15 cellular contexts compared by ENCODE assay signal in genomic region chr9:137535120-137535428, GRCh38. TPM values are rescaled to one million over a fixed set of nuclear protein-coding genes. Genes with fewer than 3 reads are reported as not detected.
DNase-seq lines count a peak whose midpoint lies in the region; ATAC-seq and TF ChIP-seq lines count a peak whose summit lies in the region.
"Had no signal": no experiment of that assay in that cellular context is flagged by ENCODE, and none has a peak within 500 bp of the region (broad histone marks: within the 10 kb centered on the region; RNA-seq: fewer than 3 reads in every experiment).

No MANE protein-coding gene starts in this region.

- no peak for DNase-seq in activated CD4-positive, alpha-beta T cell treated with anti-CD3 and anti-CD28 coated beads for 36 hours
- no peak for DNase-seq in activated CD4-positive, alpha-beta T cell treated with anti-CD3 and anti-CD28 coated beads for 4 hours
- DNase-seq in MM.1S: no peak
- DNase-seq in activated naive CD8-positive, alpha-beta T cell treated with anti-CD3 and anti-CD28 coated beads, Interleukin-2, amount 50 U/mL, for 24 hours: no peak
- no peak for DNase-seq in prostate gland (ENCODE audit: low spot score)
- no peak for DNase-seq in CD8-positive, alpha-beta memory T cell
- DNase-seq in DMS 273 treated with DMSO at 0.1 percent for 48 hours (lab: John Stamatoyannopoulos, UW): no peak
- DNase-seq: activated CD4-positive, alpha-beta T cell treated with anti-CD3 and anti-CD28 coated beads, Interleukin-2, amount 50 U/mL, for 1 hour; activated naive CD4-positive, alpha-beta T cell treated with anti-CD3 and anti-CD28 coated beads, Interleukin-2, amount 50 U/mL, for 16 hours; NCI-H1694; NK-92 treated with Interleukin-12 subunit alpha and Interleukin-12 subunit beta, amount 100 ng/mL, for 24 hours; stimulated activated CD4-positive, alpha-beta T cell treated with anti-CD3 and anti-CD28 coated beads, Interleukin-12 subunit alpha, Interleukin-12 subunit beta, amount 100 ng/mL, for 4 hours; tibial artery had no signal

- no peak overlapping the region for H3K4me3 Mint-ChIP-seq in activated CD4-positive, alpha-beta T cell treated with anti-CD3 and anti-CD28 coated beads for 36 hours
- no peak overlapping the region for H3K4me3 Mint-ChIP-seq in activated naive CD8-positive, alpha-beta T cell treated with anti-CD3 and anti-CD28 coated beads, Interleukin-2, amount 50 U/mL, for 24 hours
- no peak overlapping the region for H3K4me3 Mint-ChIP-seq in CD8-positive, alpha-beta memory T cell

- H3K27ac Mint-ChIP-seq in activated CD4-positive, alpha-beta T cell treated with anti-CD3 and anti-CD28 coated beads for 36 hours: peak overlapping the region; percentile 73
- H3K27ac Mint-ChIP-seq in activated naive CD8-positive, alpha-beta T cell treated with anti-CD3 and anti-CD28 coated beads, Interleukin-2, amount 50 U/mL, for 24 hours: peak overlapping the region; percentile 67
- peak overlapping the region in 1 of 8 donors; percentile 3 for H3K27ac Mint-ChIP-seq in CD8-positive, alpha-beta memory T cell

- TF ChIP-seq CTCF in MM.1S (IDR thresholded peaks at IDR 0.05; ENCODE audit: low read length) (no peak), prostate gland (IDR thresholded peaks at IDR 0.05) (no peak)

- TF ChIP-seq POLR2A in prostate gland (IDR thresholded peaks at IDR 0.05): no peak

- no peak overlapping the region for H3K4me3 ChIP-seq in MM.1S (ENCODE audit: low read length)
- H3K4me3 ChIP-seq in prostate gland: no peak overlapping the region
- H3K4me3 ChIP-seq in CD8-positive, alpha-beta memory T cell (ENCODE audit: low read length): no peak overlapping the region
- H3K4me3 ChIP-seq: tibial artery had no signal

- intact Hi-C loops in activated CD4-positive, alpha-beta T cell treated with anti-CD3 and anti-CD28 coated beads for 36 hours (cut with DNase I, micrococcal nuclease): loop anchor here in 1 of 2 experiments (2.0 kb wide), 2 partner anchors 16 to 44 kb away; partner anchors contain the start of genes DPH7, MRPL41 and PNPLA7
- intact Hi-C loops in prostate gland (cut with DNase I): no loop called here

- H3K4me1 ChIP-seq in MM.1S (ENCODE audit: low read length) (peaks cover 9% of the 10 kb centered on the region; the same call in 1 of the 2 replicates), prostate gland (replicated peaks) (peaks cover 4% of the 10 kb centered on the region)
- H3K4me1 ChIP-seq in CD8-positive, alpha-beta memory T cell (ENCODE audit: insufficient read depth, low read length): peaks cover 14% of the 10 kb centered on the region

- peaks cover 7% of the 10 kb centered on the region for H3K9me3 Mint-ChIP-seq in activated CD4-positive, alpha-beta T cell treated with anti-CD3 and anti-CD28 coated beads for 36 hours (ENCODE audit: low read depth)
- peaks cover 8% of the 10 kb centered on the region for H3K9me3 Mint-ChIP-seq in activated naive CD8-positive, alpha-beta T cell treated with anti-CD3 and anti-CD28 coated beads, Interleukin-2, amount 50 U/mL, for 24 hours
- H3K9me3 Mint-ChIP-seq in CD8-positive, alpha-beta memory T cell: peaks cover 0 to 5% (median 0%) of the 10 kb centered on the region in 5 donors

- H3K9me3 ChIP-seq in MM.1S (replicated peaks; ENCODE audit: insufficient read depth, low read length) (no peaks in the 10 kb centered on the region), prostate gland (no peaks in the 10 kb centered on the region)
- H3K9me3 ChIP-seq in CD8-positive, alpha-beta memory T cell (ENCODE audit: low read length): no peaks in the 10 kb centered on the region
- H3K9me3 ChIP-seq: neutrophil, tibial artery had no signal

- peaks cover 26% of the 10 kb centered on the region for H3K4me1 Mint-ChIP-seq in activated CD4-positive, alpha-beta T cell treated with anti-CD3 and anti-CD28 coated beads for 36 hours
- peaks cover 28% of the 10 kb centered on the region for H3K4me1 Mint-ChIP-seq in activated naive CD8-positive, alpha-beta T cell treated with anti-CD3 and anti-CD28 coated beads, Interleukin-2, amount 50 U/mL, for 24 hours
- peaks cover 22 to 30% (median 26%) of the 10 kb centered on the region in 3 donors for H3K4me1 Mint-ChIP-seq in CD8-positive, alpha-beta memory T cell

- H3K36me3 ChIP-seq in MM.1S (replicated peaks; ENCODE audit: insufficient read depth, low read length): no peaks in the 10 kb centered on the region
- H3K36me3 ChIP-seq in prostate gland: no peaks in the 10 kb centered on the region
- H3K36me3 ChIP-seq in CD8-positive, alpha-beta memory T cell (ENCODE audit: insufficient read depth, low read length): no peaks in the 10 kb centered on the region
- H3K36me3 ChIP-seq: neutrophil had no signal

- no peaks in the 10 kb centered on the region for H3K27me3 Mint-ChIP-seq in activated CD4-positive, alpha-beta T cell treated with anti-CD3 and anti-CD28 coated beads for 36 hours
- H3K27me3 Mint-ChIP-seq in activated naive CD8-positive, alpha-beta T cell treated with anti-CD3 and anti-CD28 coated beads, Interleukin-2, amount 50 U/mL, for 24 hours: no peaks in the 10 kb centered on the region
- H3K27me3 Mint-ChIP-seq in CD8-positive, alpha-beta memory T cell: no peaks in the 10 kb centered on the region

- H3K4me2 ChIP-seq in MM.1S (ENCODE audit: low read depth, low read length): peak overlapping the region; percentile 77; the same call in 1 of the 2 replicates

- no peak for ATAC-seq in activated CD4-positive, alpha-beta T cell treated with anti-CD3 and anti-CD28 coated beads for 36 hours
- ATAC-seq in activated naive CD8-positive, alpha-beta T cell treated with anti-CD3 and anti-CD28 coated beads, Interleukin-2, amount 50 U/mL, for 24 hours: no peak
- ATAC-seq in GM18502 (IDR thresholded peaks at IDR 0.05; ENCODE audit: poor library complexity, unreplicated experiment): no peak

- POLR2A ChIA-PET in activated CD4-positive, alpha-beta T cell treated with anti-CD3 and anti-CD28 coated beads for 36 hours (lab: Charles Lee): interaction anchor here (0.6 to 0.7 kb wide), 4 partner anchors 244 to 575 kb away, joined by 3 to 6 read pairs (median 4); no protein-coding TSS in a partner anchor
- POLR2A ChIA-PET in CD8-positive, alpha-beta memory T cell (lab: Charles Lee): no interaction called here

- no peaks in the 10 kb centered on the region for H3K79me2 ChIP-seq in MM.1S (ENCODE audit: low read length)

- no peaks in the 10 kb centered on the region for H3K9me2 ChIP-seq in MM.1S (replicated peaks; ENCODE audit: insufficient read depth, low read length)

- H3K36me3 Mint-ChIP-seq in activated CD4-positive, alpha-beta T cell treated with anti-CD3 and anti-CD28 coated beads for 36 hours (ENCODE audit: low read depth): peaks cover 11% of the 10 kb centered on the region
- peaks cover 12% of the 10 kb centered on the region for H3K36me3 Mint-ChIP-seq in activated naive CD8-positive, alpha-beta T cell treated with anti-CD3 and anti-CD28 coated beads, Interleukin-2, amount 50 U/mL, for 24 hours (ENCODE audit: low read depth)
- H3K36me3 Mint-ChIP-seq in CD8-positive, alpha-beta memory T cell: peaks cover 0 to 2% (median 0%) of the 10 kb centered on the region in 3 donors

- no peak overlapping the region for H3K9ac ChIP-seq in MM.1S (ENCODE audit: low read length)

- H3F3A ChIP-seq in MM.1S (ENCODE audit: insufficient read depth, low read length): no peaks in the 10 kb centered on the region

- H4K20me1 ChIP-seq in MM.1S (ENCODE audit: insufficient read depth, low read length): no peaks in the 10 kb centered on the region

- H3K27me3 ChIP-seq in MM.1S (replicated peaks; ENCODE audit: insufficient read depth, low read length) (peaks cover 1% of the 10 kb centered on the region; the same call in 1 of the 2 replicates), prostate gland (replicated peaks; ENCODE audit: insufficient read depth) (no peaks in the 10 kb centered on the region)
- H3K27me3 ChIP-seq in CD8-positive, alpha-beta memory T cell (ENCODE audit: insufficient read depth, low read length, poor library complexity, severe bottlenecking): no peaks in the 10 kb centered on the region
- H3K27me3 ChIP-seq: neutrophil, tibial artery had no signal

- peak overlapping the region; percentile 91 for H2AFZ ChIP-seq in MM.1S (ENCODE audit: low read length)

- CTCF ChIA-PET in activated CD4-positive, alpha-beta T cell treated with anti-CD3 and anti-CD28 coated beads for 36 hours (lab: Charles Lee): interaction anchor here (0.7 to 1.8 kb wide), 8 partner anchors 9 to 1073 kb away, joined by 3 to 6 read pairs (median 4); partner anchors contain the start of gene PNPLA7
- CTCF ChIA-PET in CD8-positive, alpha-beta memory T cell (lab: Charles Lee): interaction anchor here (1.0 to 2.4 kb wide), 3 partner anchors 10 to 17 kb away, joined by 3 to 7 read pairs (median 5); partner anchors contain the start of genes MRPL41 and PNPLA7

- H3K27ac ChIP-seq in MM.1S (ENCODE audit: low read length) (no peak overlapping the region; the same call in 1 of the 2 replicates), prostate gland (peak overlapping the region; percentile 20 to 52)
- H3K27ac ChIP-seq in CD8-positive, alpha-beta memory T cell (ENCODE audit: low read depth, low read length): no peak overlapping the region
- H3K27ac ChIP-seq: neutrophil, tibial artery had no signal

RNA-seq across cellular contexts. Expression of gene PNPLA7, which starts 15.1 kb away (rescaled TPM):
- total RNA-seq in activated CD4-positive, alpha-beta T cell treated with anti-CD3 and anti-CD28 coated beads for 36 hours: 1 to 10 TPM; 3.1 to 3.6 TPM
- total RNA-seq in prostate gland: 10 to 100 TPM; 34.2 to 64.3 TPM
- total RNA-seq in CD8-positive, alpha-beta memory T cell: 1 to 10 TPM; 2.0 to 2.4 TPM
- 0.79 TPM for polyA plus RNA-seq in CD8-positive, alpha-beta memory T cell

RNA-seq across cellular contexts. Expression of gene MRPL41, which starts 16.6 kb away (rescaled TPM):
- 10 to 100 TPM; 20.9 to 26.8 TPM for total RNA-seq in activated CD4-positive, alpha-beta T cell treated with anti-CD3 and anti-CD28 coated beads for 36 hours
- total RNA-seq in prostate gland: 100 to 1,000 TPM in 1 of 2 donors, 10 to 100 TPM in 1; 75.8 to 133 TPM
- total RNA-seq in CD8-positive, alpha-beta memory T cell: 10 to 100 TPM; 65.9 to 68.2 TPM
- polyA plus RNA-seq in CD8-positive, alpha-beta memory T cell: 44.9 TPM

RNA-seq across cellular contexts. Expression of gene DPH7, which starts 43.7 kb away (rescaled TPM):
- 10 to 100 TPM; 23.5 to 29.1 TPM for total RNA-seq in activated CD4-positive, alpha-beta T cell treated with anti-CD3 and anti-CD28 coated beads for 36 hours
- 10 to 100 TPM; 34.3 to 62.4 TPM for total RNA-seq in prostate gland
- total RNA-seq in CD8-positive, alpha-beta memory T cell: 10 to 100 TPM; 37.3 to 38.2 TPM
- polyA plus RNA-seq in CD8-positive, alpha-beta memory T cell: 31.3 TPM

RNA-seq across cellular contexts. Expression of gene ZMYND19, which starts 55.2 kb away (rescaled TPM):
- 10 to 100 TPM; 36.2 to 43.0 TPM for total RNA-seq in activated CD4-positive, alpha-beta T cell treated with anti-CD3 and anti-CD28 coated beads for 36 hours
- total RNA-seq in prostate gland: 10 to 100 TPM; 20.8 to 34.8 TPM
- 10 to 100 TPM; 71.2 to 72.5 TPM for total RNA-seq in CD8-positive, alpha-beta memory T cell
- 11.2 TPM for polyA plus RNA-seq in CD8-positive, alpha-beta memory T cell

Comparison
In these comparisons a context has a peak if more than half of its experiments do, and no peak if none do; other contexts are left out.
1. H3K27ac ChIP-seq: peak in prostate gland (2 of 2); none in MM.1S (single experiment) and CD8-positive, alpha-beta memory T cell (single experiment).
2. RNA of gene PNPLA7, which starts 15.1 kb away (total RNA-seq): 34.2 to 64.3 TPM in prostate gland; 3.1 to 3.6 TPM in activated CD4-positive, alpha-beta T cell treated with anti-CD3 and anti-CD28 coated beads for 36 hours and 2.0 to 2.4 TPM in CD8-positive, alpha-beta memory T cell; every median in the first group is over 4 times any median in the second.